ENCODE assay signal across 1 cellular context in genomic region chr6:5135783-5136376, GRCh38.
TF ChIP-seq lines count a peak whose summit lies in the region.

No MANE protein-coding gene starts in this region.

TF ChIP-seq in HepG2, 621 proteins besides CTCF, POLR2A, EP300 and RAD21 (continued from another document):
- TF ChIP-seq NR0B2 (CRISPR knock-in tag; IDR thresholded peaks at IDR 0.05) = no peak
- no peak for TF ChIP-seq NKX3-1 (CRISPR knock-in tag; IDR thresholded peaks at IDR 0.05)
- no peak for TF ChIP-seq SKIL (CRISPR knock-in tag; IDR thresholded peaks at IDR 0.05; ENCODE audit: borderline replicate concordance)
- TF ChIP-seq ZMYM4 (CRISPR knock-in tag; IDR thresholded peaks at IDR 0.05) = 0 out of 2 replicates have a peak, but pooled peaks have one; percentile 12
- no peak for TF ChIP-seq GMEB2 (CRISPR knock-in tag; IDR thresholded peaks at IDR 0.05; ENCODE audit: low read depth)
- no peak for TF ChIP-seq SIN3A (IDR thresholded peaks at IDR 0.05; ENCODE audit: borderline replicate concordance, low read depth, low read length)
- TF ChIP-seq BHLHE40 (IDR thresholded peaks at IDR 0.05; ENCODE audit: low read length) = no peak
- no peak for TF ChIP-seq NFYB (CRISPR knock-in tag; IDR thresholded peaks at IDR 0.05)
- peak; percentile 32; the same call in 1 of the 2 replicates for TF ChIP-seq ZBTB33 (CRISPR knock-in tag; IDR thresholded peaks at IDR 0.05)
- TF ChIP-seq STAG1 (CRISPR knock-in tag; IDR thresholded peaks at IDR 0.05) = peak; percentile 43
- TF ChIP-seq SMC3 (IDR thresholded peaks at IDR 0.05; ENCODE audit: low read length) = peak; percentile 30; the same call in 1 of the 2 replicates
